ENCODE assay signal across 14 cellular contexts in genomic region chr7:51256244-51256781, GRCh38.
A peak's percentile ranks its signal among the peaks of the same experiment; 100 is the strongest.
DNase-seq lines count a peak whose midpoint lies in the region; ATAC-seq and TF ChIP-seq lines count a peak whose summit lies in the region.
"Had no signal": no experiment of that assay in that cellular context is flagged by ENCODE, and none has a peak within 500 bp of the region (broad histone marks: within the 10 kb centered on the region; RNA-seq: fewer than 3 reads in every experiment).

No MANE protein-coding gene starts in this region.

- TF ChIP-seq CTCF in left ventricle myocardium inferior (IDR thresholded peaks at IDR 0.05; ENCODE audit: borderline replicate concordance): no peak
- no peak for TF ChIP-seq CTCF in neural progenitor cell (IDR thresholded peaks at IDR 0.05)

- H3K4me1 ChIP-seq in SJCRH30: peaks cover 24% of the 10 kb centered on the region
- H3K4me1 ChIP-seq in left ventricle myocardium inferior: peaks cover 46% of the 10 kb centered on the region
- H3K4me1 ChIP-seq in neural progenitor cell: peaks cover 26% of the 10 kb centered on the region
- no peaks in the 10 kb centered on the region for H3K4me1 ChIP-seq in aorta (ENCODE audit: control insufficient read depth in 1 of 2, insufficient read depth in 2 of 2, low read length in 2 of 2)
- H3K4me1 ChIP-seq: adrenal gland had no signal

- H3K9me3 ChIP-seq in SJCRH30 (replicated peaks) (no peaks in the 10 kb centered on the region), left ventricle myocardium inferior (replicated peaks) (no peaks in the 10 kb centered on the region), neural progenitor cell (ENCODE audit: low read depth) (no peaks in the 10 kb centered on the region), aorta (ENCODE audit: control insufficient read depth, low read length) (peaks cover 1% of the 10 kb centered on the region)
- H3K9me3 ChIP-seq: adrenal gland, upper lobe of left lung had no signal

- DNase-seq in C1 segment of cervical spinal cord (lab: John Stamatoyannopoulos, UW): peak in 11 of 14 donors; percentile 34 to 89 (median 61)
- peak; percentile 57 to 76 for DNase-seq in SJCRH30
- no peak for DNase-seq in left ventricle myocardium inferior
- DNase-seq in neural progenitor cell (ENCODE audit: low spot score): peak; percentile 54
- no peak for DNase-seq in aorta
- DNase-seq in iPS-NIHi11 (ENCODE audit: low spot score): no peak
- DNase-seq: activated CD4-positive, CD25-positive, alpha-beta regulatory T cell treated with anti-CD3 and anti-CD28 coated beads, Interleukin-2, amount 50 U/mL, for 72 hours; adrenal gland; DMS79; effector CD4-positive, alpha-beta T cell; natural killer cell; upper lobe of left lung had no signal

- H3K36me3 Mint-ChIP-seq in neural progenitor cell: no peaks in the 10 kb centered on the region
- H3K36me3 Mint-ChIP-seq: natural killer cell had no signal

- H3K27ac ChIP-seq in SJCRH30 (peak overlapping the region; percentile 75), left ventricle myocardium inferior (replicated peaks) (peak overlapping the region; percentile 65), neural progenitor cell (peak overlapping the region; percentile 86), aorta (ENCODE audit: low read depth in 1 of 2, low read length in 2 of 2) (no peak overlapping the region)
- H3K27ac ChIP-seq: adrenal gland, upper lobe of left lung had no signal

- H3K4me3 ChIP-seq in SJCRH30 (no peak overlapping the region), left ventricle myocardium inferior (no peak overlapping the region), neural progenitor cell (no peak overlapping the region), aorta (ENCODE audit: low read length in 2 of 2) (no peak overlapping the region)
- H3K4me3 ChIP-seq: adrenal gland, upper lobe of left lung had no signal

- H3K79me2 ChIP-seq in neural progenitor cell (ENCODE audit: low read depth): peaks cover 29% of the 10 kb centered on the region

- H4K20me1 ChIP-seq in neural progenitor cell (ENCODE audit: low read depth): no peaks in the 10 kb centered on the region

- peak overlapping the region; percentile 98 for H3K27ac Mint-ChIP-seq in neural progenitor cell
- H3K27ac Mint-ChIP-seq: natural killer cell had no signal

- WGBS in aorta, 2 donors: 62 to 73% methylated on average over 10 of the region's 10 CpGs

- no peaks in the 10 kb centered on the region for H3K9me3 Mint-ChIP-seq in neural progenitor cell
- H3K9me3 Mint-ChIP-seq: natural killer cell had no signal

- H3K4me2 ChIP-seq in neural progenitor cell: peak overlapping the region; percentile 46

- peaks cover 18% of the 10 kb centered on the region for H3K4me1 Mint-ChIP-seq in neural progenitor cell

- peaks cover 25% of the 10 kb centered on the region for H3F3A ChIP-seq in neural progenitor cell (ENCODE audit: low read depth)

- H3K36me3 ChIP-seq in SJCRH30 (no peaks in the 10 kb centered on the region), left ventricle myocardium inferior (no peaks in the 10 kb centered on the region), neural progenitor cell (no peaks in the 10 kb centered on the region), aorta (ENCODE audit: control insufficient read depth in 1 of 2, insufficient read depth in 2 of 2, low read length in 1 of 2) (no peaks in the 10 kb centered on the region)
- H3K36me3 ChIP-seq: adrenal gland, upper lobe of left lung had no signal

- H3K27me3 ChIP-seq in SJCRH30 (no peaks in the 10 kb centered on the region), left ventricle myocardium inferior (ENCODE audit: low read depth) (no peaks in the 10 kb centered on the region), neural progenitor cell (no peaks in the 10 kb centered on the region), aorta (ENCODE audit: control insufficient read depth in 1 of 2, insufficient read depth in 2 of 2, low read length in 1 of 2) (no peaks in the 10 kb centered on the region)
- H3K27me3 ChIP-seq: adrenal gland, upper lobe of left lung had no signal

- peak overlapping the region; percentile 26 for H2AFZ ChIP-seq in neural progenitor cell (replicated peaks)

- no peaks in the 10 kb centered on the region for H3K27me3 Mint-ChIP-seq in neural progenitor cell (ENCODE audit: insufficient read depth, low read depth)

- H3K9ac ChIP-seq in neural progenitor cell: no peak overlapping the region

- H3K4me3 Mint-ChIP-seq in neural progenitor cell: peak overlapping the region; percentile 43
- H3K4me3 Mint-ChIP-seq: natural killer cell had no signal

- ATAC-seq in aorta (ENCODE audit: low FRiP score) (no peak), GM19324 (IDR thresholded peaks at IDR 0.05; ENCODE audit: low FRiP score, unreplicated experiment) (no peak), GM21381 (IDR thresholded peaks at IDR 0.05; ENCODE audit: unreplicated experiment) (no peak)

- intact Hi-C loops in left ventricle myocardium inferior (cut with micrococcal nuclease): loop anchor here (10.0 kb wide), 1 partner anchor 108 kb away; no protein-coding TSS in a partner anchor
- intact Hi-C loops in aorta (cut with DNase I): no loop called here

Comparison
In these comparisons a context has a peak if more than half of its experiments do, and no peak if none do; other contexts are left out.
1. DNase-seq: peak in C1 segment of cervical spinal cord (11 of 14), SJCRH30 (2 of 2) and neural progenitor cell (single experiment); none in left ventricle myocardium inferior (single experiment), aorta (0 of 2) and iPS-NIHi11 (single experiment).
2. H3K27ac ChIP-seq: peak in SJCRH30 (single experiment), left ventricle myocardium inferior (single experiment) and neural progenitor cell (single experiment); none in aorta (0 of 2).